Comparison of ENCODE assay signal across 14 cellular contexts in genomic region chr7:10121641-10122040, GRCh38.
A peak's percentile ranks its signal among the peaks of the same experiment; 100 is the strongest.
DNase-seq lines count a peak whose midpoint lies in the region; ATAC-seq lines count a peak whose summit lies in the region.
"Had no signal": no experiment of that assay in that cellular context is flagged by ENCODE, and none has a peak within 500 bp of the region (broad histone marks: within the 10 kb centered on the region; RNA-seq: fewer than 3 reads in every experiment).

No MANE protein-coding gene starts in this region.

- DNase-seq in NCI-H1417 treated with DMSO at 0.1 percent for 48 hours (lab: John Stamatoyannopoulos, UW) (peak; percentile 71), NCI-H774 (lab: John Stamatoyannopoulos, UW) (peak; percentile 73), left cardiac atrium (no peak), retina (peak; percentile 32), NCI-H2196 treated with DMSO at 0.1 percent for 48 hours (lab: John Stamatoyannopoulos, UW; ENCODE audit: unreplicated experiment) (no peak), HK-2 (ENCODE audit: unreplicated experiment) (no peak), HuH-7 (ENCODE audit: low spot score) (no peak)
- DNase-seq: activated CD4-positive, alpha-beta T cell treated with anti-CD3 and anti-CD28 coated beads, Interleukin-2, amount 10 ng/mL, durations not matched to agents 24 days and 14 days; aorta; HCEC 1CT; kidney; natural killer cell; small intestine; T-helper 1 cell had no signal

- ATAC-seq in left cardiac atrium = peak; percentile 38 to 72
- ATAC-seq: natural killer cell had no signal

- intact Hi-C loops in left cardiac atrium (cut with DNase I) = no loop called here

Comparison
In these comparisons a context has a peak if more than half of its experiments do, and no peak if none do; other contexts are left out.
1. DNase-seq: peak in NCI-H1417 treated with DMSO at 0.1 percent for 48 hours (single experiment), NCI-H774 (single experiment) and retina (single experiment); none in left cardiac atrium (single experiment), NCI-H2196 treated with DMSO at 0.1 percent for 48 hours (single experiment), HK-2 (single experiment) and HuH-7 (single experiment).